Comparison of ENCODE assay signal across 19 cellular contexts in genomic region chr10:90480466-90480865, GRCh38.
A peak's percentile ranks its signal among the peaks of the same experiment; 100 is the strongest.
DNase-seq lines count a peak whose midpoint lies in the region; ATAC-seq and TF ChIP-seq lines count a peak whose summit lies in the region.
"Had no signal": no experiment of that assay in that cellular context is flagged by ENCODE, and none has a peak within 500 bp of the region (broad histone marks: within the 10 kb centered on the region; RNA-seq: fewer than 3 reads in every experiment).

No MANE protein-coding gene starts in this region.

- no peaks in the 10 kb centered on the region for H3K27me3 Mint-ChIP-seq in CD4-positive, alpha-beta memory T cell

- H3K4me1 Mint-ChIP-seq in CD4-positive, alpha-beta memory T cell: no peaks in the 10 kb centered on the region

- POLR2A ChIA-PET in CD4-positive, alpha-beta memory T cell (lab: Charles Lee; ENCODE audit: partially characterized antibody): no interaction called here

- no peaks in the 10 kb centered on the region; the same call in 1 of the 2 replicates for H3K9me3 ChIP-seq in BLaER1
- H3K9me3 ChIP-seq in CD4-positive, alpha-beta memory T cell (ENCODE audit: control insufficient read depth in 1 of 2, low read length in 2 of 2): no peaks in the 10 kb centered on the region
- H3K9me3 ChIP-seq: A549, BE2C, Caco-2 had no signal

- CTCF ChIA-PET in CD4-positive, alpha-beta memory T cell (lab: Charles Lee; ENCODE audit: partially characterized antibody): no interaction called here

- peak overlapping the region; percentile 72; the same call in 1 of the 2 replicates for H3K4me2 ChIP-seq in BLaER1
- H3K4me2 ChIP-seq: A549, GM23338 had no signal

- no peaks in the 10 kb centered on the region for H3K27me3 ChIP-seq in BLaER1
- no peaks in the 10 kb centered on the region for H3K27me3 ChIP-seq in CD4-positive, alpha-beta memory T cell (ENCODE audit: insufficient read depth, low read length)
- H3K27me3 ChIP-seq: BE2C had no signal

- DNase-seq in M059J (ENCODE audit: low read depth): peak; percentile 9
- DNase-seq in epithelial cell of esophagus (ENCODE audit: low read depth): peak; percentile 74
- no peak for DNase-seq in CD4-positive, alpha-beta memory T cell
- no peak for DNase-seq in amniotic stem cell (lab: John Stamatoyannopoulos, UW)
- DNase-seq: 8988T; ACHN; AML-193; BE2C; C1 segment of cervical spinal cord; Caco-2; CD8-positive, alpha-beta T cell; DMS153; DND-41; H9 had no signal

- no peak for ATAC-seq in HG03108 (IDR thresholded peaks at IDR 0.05; ENCODE audit: unreplicated experiment)
- ATAC-seq: A549; CD8-positive, alpha-beta T cell; GM23338; HCT116 had no signal

- H3K27ac Mint-ChIP-seq in CD4-positive, alpha-beta memory T cell: no peak overlapping the region
- H3K27ac Mint-ChIP-seq: CD8-positive, alpha-beta T cell; GM23338; H9 had no signal

- no peak for TF ChIP-seq CTCF in epithelial cell of esophagus (IDR thresholded peaks at IDR 0.05; ENCODE audit: insufficient read depth, low read depth, low read length, missing control alignments)

- intact Hi-C loops in CD4-positive, alpha-beta memory T cell (cut with micrococcal nuclease): no loop called here

- H3K4me3 Mint-ChIP-seq in CD4-positive, alpha-beta memory T cell: no peak overlapping the region
- H3K4me3 Mint-ChIP-seq: CD8-positive, alpha-beta T cell; GM23338; H9 had no signal

- no peak overlapping the region for H3K4me3 ChIP-seq in BLaER1
- H3K4me3 ChIP-seq in epithelial cell of esophagus (ENCODE audit: low read length): no peak overlapping the region
- no peak overlapping the region for H3K4me3 ChIP-seq in CD4-positive, alpha-beta memory T cell (ENCODE audit: low read length in 2 of 2)
- H3K4me3 ChIP-seq: A549, GM23338 had no signal

- no peak overlapping the region for H3K27ac ChIP-seq in BLaER1
- no peak overlapping the region for H3K27ac ChIP-seq in CD4-positive, alpha-beta memory T cell (ENCODE audit: low read depth, low read length)
- H3K27ac ChIP-seq: A549 had no signal

- no peaks in the 10 kb centered on the region for H4K20me1 ChIP-seq in BLaER1

- no peak overlapping the region for H3K9ac ChIP-seq in BLaER1

- peaks cover 52% of the 10 kb centered on the region for H3K4me1 ChIP-seq in BLaER1
- H3K4me1 ChIP-seq in CD4-positive, alpha-beta memory T cell (ENCODE audit: insufficient read depth, low read length): no peaks in the 10 kb centered on the region
- H3K4me1 ChIP-seq: A549, BE2C, Caco-2 had no signal

- peaks cover 0 to 8% (median under 1%) of the 10 kb centered on the region in 8 donors for H3K9me3 Mint-ChIP-seq in CD4-positive, alpha-beta memory T cell
- H3K9me3 Mint-ChIP-seq: CD8-positive, alpha-beta T cell; GM23338; H9 had no signal

- no peaks in the 10 kb centered on the region for H3K36me3 Mint-ChIP-seq in CD4-positive, alpha-beta memory T cell
- H3K36me3 Mint-ChIP-seq: CD8-positive, alpha-beta T cell had no signal

- no peaks in the 10 kb centered on the region for H3K36me3 ChIP-seq in BLaER1
- no peaks in the 10 kb centered on the region for H3K36me3 ChIP-seq in CD4-positive, alpha-beta memory T cell (ENCODE audit: insufficient read depth, low read length)
- H3K36me3 ChIP-seq: BE2C had no signal

Comparison
In these comparisons a context has a peak if more than half of its experiments do, and no peak if none do; other contexts are left out.
1. DNase-seq: peak in M059J (single experiment) and epithelial cell of esophagus (single experiment); none in CD4-positive, alpha-beta memory T cell (0 of 5) and amniotic stem cell (single experiment).